Comparison of ENCODE assay signal across 11 cellular contexts in the genomic region with DNA sequence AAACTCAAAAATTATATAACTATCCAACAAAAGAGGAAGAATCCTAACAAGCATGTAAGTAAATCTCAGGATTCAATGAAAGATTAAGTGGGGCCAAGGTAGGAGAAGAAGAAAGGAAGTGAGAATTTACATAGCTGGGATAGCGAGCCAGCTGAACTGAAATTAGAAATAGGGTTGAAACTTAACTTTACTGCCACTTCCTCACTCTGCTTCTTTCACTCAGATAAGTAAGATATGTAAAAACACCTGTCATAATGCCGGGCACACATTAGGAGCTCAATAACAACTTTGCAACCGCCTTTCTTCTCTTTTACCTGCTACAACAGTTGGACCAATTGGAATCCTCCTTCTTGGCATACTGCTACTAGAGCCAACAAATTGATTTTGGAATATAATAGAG.
DNase-seq lines count a peak whose midpoint lies in the region; ATAC-seq lines count a peak whose summit lies in the region.
"Had no signal": no experiment of that assay in that cellular context is flagged by ENCODE, and none has a peak within 500 bp of the region (broad histone marks: within the 10 kb centered on the region; RNA-seq: fewer than 3 reads in every experiment).

No MANE protein-coding gene starts in this region.

- ATAC-seq in GM18858 (IDR thresholded peaks at IDR 0.05; ENCODE audit: unreplicated experiment) (peak; percentile 83), GM21381 (IDR thresholded peaks at IDR 0.05; ENCODE audit: unreplicated experiment) (peak; percentile 91), HG02885 (IDR thresholded peaks at IDR 0.05; ENCODE audit: poor library complexity, unreplicated experiment) (peak; percentile 94), GM19397 (IDR thresholded peaks at IDR 0.05; ENCODE audit: unreplicated experiment) (no peak)

- DNase-seq in MV-4-11 (lab: John Stamatoyannopoulos, UW) = peak; percentile 2
- DNase-seq in NCI-H146 (lab: John Stamatoyannopoulos, UW) = no peak
- no peak for DNase-seq in putamen (ENCODE audit: low spot score)
- DNase-seq in RKO (ENCODE audit: low spot score) = no peak
- DNase-seq: activated naive CD4-positive, alpha-beta T cell treated with Interleukin-2 at 50 U/mL for 16 hours; effector CD8-positive, alpha-beta T cell; mammary epithelial cell had no signal
